ENCODE assay signal across 8 cellular contexts in the genomic region with DNA sequence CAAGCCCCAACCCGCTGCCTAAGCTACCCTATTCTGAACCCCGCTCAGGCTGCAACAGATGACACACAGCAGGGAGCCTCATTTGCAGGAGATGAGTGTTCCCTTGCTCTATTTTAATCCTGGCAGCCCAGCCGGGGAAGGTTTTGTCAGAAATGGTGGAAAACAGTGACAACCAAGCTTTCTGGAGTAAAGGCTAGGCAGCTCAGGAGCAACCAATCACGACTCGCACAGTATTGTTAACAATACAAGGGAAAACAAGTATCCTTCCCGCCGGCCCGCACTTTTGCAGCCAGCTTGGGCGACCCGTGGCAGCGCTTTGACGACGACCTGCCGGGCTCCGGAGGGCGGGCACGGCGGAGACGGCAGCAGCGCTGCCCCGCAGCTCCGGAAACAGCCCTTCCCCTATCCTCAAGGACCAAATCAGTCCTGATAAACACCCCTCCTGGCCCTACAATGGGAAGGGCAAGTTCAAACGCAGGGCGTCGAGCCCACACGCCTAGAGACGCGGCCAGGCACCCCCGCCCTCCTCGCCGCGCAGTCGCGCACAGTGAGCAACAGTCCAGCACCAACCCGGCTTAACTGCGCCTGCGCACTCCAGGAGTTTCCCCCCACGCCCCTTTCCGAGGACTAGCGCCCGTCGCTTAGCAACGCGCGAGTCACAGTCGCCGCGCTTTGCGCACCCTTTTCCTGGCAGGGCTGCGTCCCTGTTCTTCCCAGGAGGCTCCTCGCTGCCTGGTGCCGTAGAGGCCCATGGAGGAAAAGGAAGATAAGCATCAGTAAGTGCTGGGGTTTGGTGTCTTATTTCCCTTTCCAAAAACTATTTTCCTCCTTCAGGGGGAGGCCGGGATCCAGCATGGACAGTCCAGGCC.
A peak's percentile ranks its signal among the peaks of the same experiment; 100 is the strongest.
DNase-seq lines count a peak whose midpoint lies in the region; ATAC-seq, FAIRE-seq and TF ChIP-seq lines count a peak whose summit lies in the region.

No MANE protein-coding gene starts in this region.

- H3K9me3 ChIP-seq in heart right ventricle, result peaks cover 0 to 2% (median 0%) of the 10 kb centered on the region in 11 donors
- H3K9me3 ChIP-seq in transverse colon, result no peaks in the 10 kb centered on the region

- no peak for TF ChIP-seq EP300 in transverse colon (IDR thresholded peaks at IDR 0.05; ENCODE audit: low read depth)

- intact Hi-C loops in heart right ventricle (cut with DNase I), result loop anchor here in 6 of 10 donors (2.0 to 10.0 kb wide), 7 partner anchors 54 to 372 kb away; a partner anchor contains a TSS
- intact Hi-C loops in transverse colon (cut with DNase I; ENCODE audit: low total_unique reads), result loop anchor here (10.0 kb wide), 1 partner anchor 314 kb away; no protein-coding TSS in a partner anchor

- WGBS in heart right ventricle, 2 donors, result 0 to 1% methylated on average over 53 of the region's 53 CpGs
- 0 to 2% methylated on average over 3 to 45 of the region's 53 CpGs for WGBS in transverse colon (ENCODE audit: low coverage in 1 of 2), 2 donors

- peaks cover 30% of the 10 kb centered on the region for H3K27me3 Mint-ChIP-seq in T-helper 1 cell treated with Interleukin-12 subunit alpha and Interleukin-12 subunit beta and Interleukin-4 antibody, amounts not matched to agents 30 μg/mL and 1 μg/mL, for 36 hours (ENCODE audit: low read depth)

- TF ChIP-seq CTCF in heart right ventricle (IDR thresholded peaks at IDR 0.05) (peak in 2 of 9 donors; percentile 16 to 23), transverse colon (IDR thresholded peaks at IDR 0.05) (no peak)

- in situ Hi-C loops in transverse colon (cut with MboI; ENCODE audit: low pct_ligation_motif_present in 1 of 4, low pct_unique_long_range_greater_than_20kb in 1 of 4, low sequenced_read_pairs in 3 of 4), result no loop called here

- H3K27ac ChIP-seq in heart right ventricle (peak overlapping the region; percentile 75 to 97 (median 92)), transverse colon (peak overlapping the region; percentile 78 to 89 (median 84))

- H3K4me3 Mint-ChIP-seq in T-helper 1 cell treated with Interleukin-12 subunit alpha and Interleukin-12 subunit beta and Interleukin-4 antibody, amounts not matched to agents 30 μg/mL and 1 μg/mL, for 36 hours, result peak overlapping the region; percentile 82

- peaks cover 2 to 27% (median 19%) of the 10 kb centered on the region in 9 donors for H3K4me1 ChIP-seq in heart right ventricle
- H3K4me1 ChIP-seq in transverse colon, result peaks cover 3 to 13% (median 9%) of the 10 kb centered on the region in 4 donors

- no peaks in the 10 kb centered on the region for H3K9me3 Mint-ChIP-seq in T-helper 1 cell treated with Interleukin-12 subunit alpha and Interleukin-12 subunit beta and Interleukin-4 antibody, amounts not matched to agents 30 μg/mL and 1 μg/mL, for 36 hours

- peak overlapping the region; percentile 34 for H3K27ac Mint-ChIP-seq in T-helper 1 cell treated with Interleukin-12 subunit alpha and Interleukin-12 subunit beta and Interleukin-4 antibody, amounts not matched to agents 30 μg/mL and 1 μg/mL, for 36 hours

- H3K27me3 ChIP-seq in heart right ventricle (peaks cover 0 to 7% (median 0%) of the 10 kb centered on the region in 7 donors), transverse colon (no peaks in the 10 kb centered on the region)

- H3K36me3 Mint-ChIP-seq in T-helper 1 cell treated with Interleukin-12 subunit alpha and Interleukin-12 subunit beta and Interleukin-4 antibody, amounts not matched to agents 30 μg/mL and 1 μg/mL, for 36 hours (ENCODE audit: low read depth), result no peaks in the 10 kb centered on the region

- ATAC-seq in HG02852 (IDR thresholded peaks at IDR 0.05; ENCODE audit: unreplicated experiment) (peak; percentile 98), heart right ventricle (peak; percentile 98 to 99 (median 99))

- DNase-seq in GM12891 (ENCODE audit: insufficient read length, low spot score) (peak; percentile 84), NCI-H1436 treated with DMSO at 0.1 percent for 48 hours (lab: John Stamatoyannopoulos, UW) (peak; percentile 91), amniotic stem cell (lab: John Stamatoyannopoulos, UW) (peak; percentile 95), heart right ventricle (peak; percentile 98), pons (ENCODE audit: low spot score) (peak; percentile 95), transverse colon (peak; percentile 96)

- H3K4me1 Mint-ChIP-seq in T-helper 1 cell treated with Interleukin-12 subunit alpha and Interleukin-12 subunit beta and Interleukin-4 antibody, amounts not matched to agents 30 μg/mL and 1 μg/mL, for 36 hours (ENCODE audit: low read depth), result peaks cover 7% of the 10 kb centered on the region

- FAIRE-seq in GM12891 (lab: Jason Lieb, UNC), result peak; percentile 98

- TF ChIP-seq POLR2A in GM12891 (IDR thresholded peaks at IDR 0.05; ENCODE audit: low read depth, low read length) (no peak), transverse colon (IDR thresholded peaks at IDR 0.05) (peak; percentile 78)

- H3K36me3 ChIP-seq in heart right ventricle (no peaks in the 10 kb centered on the region), transverse colon (no peaks in the 10 kb centered on the region)

- peak overlapping the region; percentile 9 to 74 (median 62) for H3K4me3 ChIP-seq in heart right ventricle
- peak overlapping the region; percentile 30 to 56 (median 44) for H3K4me3 ChIP-seq in transverse colon

TF ChIP-seq in GM12891, 5 proteins besides CTCF, POLR2A, EP300 and RAD21:
- TF ChIP-seq SPI1 (IDR thresholded peaks at IDR 0.05; ENCODE audit: low read depth, low read length), result no peak
- TF ChIP-seq PAX5 (IDR thresholded peaks at IDR 0.05; ENCODE audit: insufficient read depth, low read length, severe bottlenecking), result no peak
- no peak for TF ChIP-seq TAF1 (IDR thresholded peaks at IDR 0.05; ENCODE audit: low read depth, low read length)
- TF ChIP-seq POLR2AphosphoS5 (IDR thresholded peaks at IDR 0.05; ENCODE audit: low read depth, low read length), result no peak
- TF ChIP-seq POU2F2 (IDR thresholded peaks at IDR 0.05; ENCODE audit: low read depth, low read length), result no peak

Comparison
In these comparisons a context has a peak if more than half of its experiments do, and no peak if none do; other contexts are left out.
1. Peak in every context shown above with its lines: DNase-seq, ATAC-seq, H3K4me3 ChIP-seq and H3K27ac ChIP-seq.